10 cellular contexts compared by ENCODE assay signal in genomic region chr6:3294921-3295871, GRCh38. TPM values are rescaled to one million over a fixed set of nuclear protein-coding genes. Genes with fewer than 3 reads are reported as not detected.
DNase-seq lines count a peak whose midpoint lies in the region; ATAC-seq and TF ChIP-seq lines count a peak whose summit lies in the region.
"Had no signal": no experiment of that assay in that cellular context is flagged by ENCODE, and none has a peak within 500 bp of the region (broad histone marks: within the 10 kb centered on the region; RNA-seq: fewer than 3 reads in every experiment).

No MANE protein-coding gene starts in this region.

- H2BK15ac ChIP-seq in H9 (ENCODE audit: low read depth, low read length): no peak overlapping the region

- DNase-seq in H9 (no peak), glutamatergic neuron (peak; percentile 82), retina (peak; percentile 75), HAP-1 (ENCODE audit: low spot score in 2 of 2) (no peak)
- DNase-seq: T-helper 2 cell had no signal

- H3T11ph ChIP-seq in H9 (ENCODE audit: low read length): no peak overlapping the region

- in situ Hi-C loops in HAP-1 (cut with MboI; ENCODE audit: low sequenced_read_pairs): no loop called here

- no CpG with 5 or more reads among the region's 29 CpGs for WGBS in H9 (ENCODE audit: extremely low coverage, insufficient read length, low lambda C conversion rate)

- peak overlapping the region in 2 of 3 experiments; percentile 59 to 74; a peak in 4 of 7 replicates for H3K27ac Mint-ChIP-seq in H9
- peak overlapping the region; percentile 94 for H3K27ac Mint-ChIP-seq in glutamatergic neuron (ENCODE audit: unreplicated experiment)

- no peak overlapping the region for H2AFZ ChIP-seq in H9 (ENCODE audit: low read length)
- H2AFZ ChIP-seq in OCI-LY1 (ENCODE audit: low read length): no peak overlapping the region

- H4K20me1 ChIP-seq in H9 (ENCODE audit: control insufficient read depth, insufficient read depth, insufficient read length) (no peaks in the 10 kb centered on the region), OCI-LY1 (ENCODE audit: insufficient read depth, low read length) (no peaks in the 10 kb centered on the region)

- H3K27me3 ChIP-seq in H9 (ENCODE audit: insufficient read depth, low read length): no peaks in the 10 kb centered on the region
- peaks cover 9% of the 10 kb centered on the region; the same call in 1 of the 2 replicates for H3K27me3 ChIP-seq in OCI-LY1 (ENCODE audit: insufficient read depth, low read length)
- no peaks in the 10 kb centered on the region for H3K27me3 ChIP-seq in HAP-1 (ENCODE audit: low read depth)
- H3K27me3 ChIP-seq: esophagus muscularis mucosa had no signal

- no peaks in the 10 kb centered on the region for H3K79me1 ChIP-seq in H9 (ENCODE audit: insufficient read depth, low read depth, low read length, poor library complexity, severe bottlenecking)

- H3K27ac ChIP-seq in H9 (ENCODE audit: insufficient read length, low read depth, low read length) (no peak overlapping the region), OCI-LY1 (ENCODE audit: low read depth, low read length, poor library complexity, severe bottlenecking) (no peak overlapping the region)
- H3K27ac ChIP-seq: esophagus muscularis mucosa had no signal

- TF ChIP-seq CTCF in H9 (conservative IDR thresholded peaks at IDR 0.05) (peak; percentile 59; the same call in 2 of the 3 replicates), OCI-LY1 (IDR thresholded peaks at IDR 0.05; ENCODE audit: low read length) (peak; percentile 26; the same call in 1 of the 2 replicates), glutamatergic neuron (IDR thresholded peaks at IDR 0.05; ENCODE audit: partially characterized antibody, unreplicated experiment) (no peak)

- H3F3A ChIP-seq in OCI-LY1 (ENCODE audit: insufficient read depth, low read length): no peaks in the 10 kb centered on the region

- H2BK12ac ChIP-seq in H9 (ENCODE audit: insufficient read length, low read depth, low read length): no peak overlapping the region

- H2BK20ac ChIP-seq in H9 (ENCODE audit: low read depth, low read length, poor library complexity, severe bottlenecking): no peak overlapping the region

- H3K4me3 Mint-ChIP-seq in H9: no peak overlapping the region; a peak in 1 of 5 replicates
- H3K4me3 Mint-ChIP-seq in glutamatergic neuron (ENCODE audit: unreplicated experiment): peak overlapping the region; percentile 81

- peaks cover 15 to 16% of the 10 kb centered on the region in 2 experiments; a peak in 3 of 4 replicates for H3K4me1 Mint-ChIP-seq in H9
- peaks cover 41% of the 10 kb centered on the region for H3K4me1 Mint-ChIP-seq in glutamatergic neuron (ENCODE audit: low read depth, unreplicated experiment)

- no peak overlapping the region for H3K14ac ChIP-seq in H9 (ENCODE audit: insufficient read depth, low read length)

- H3K9me3 ChIP-seq in H9 (ENCODE audit: control insufficient read depth, low read depth, low read length) (no peaks in the 10 kb centered on the region), OCI-LY1 (ENCODE audit: low read length) (no peaks in the 10 kb centered on the region), HAP-1 (no peaks in the 10 kb centered on the region)
- H3K9me3 ChIP-seq: esophagus muscularis mucosa had no signal

- H2BK5ac ChIP-seq in H9 (ENCODE audit: insufficient read length, low read length): no peak overlapping the region

- H3K4me2 ChIP-seq in H9 (ENCODE audit: insufficient read depth, insufficient read length, low read length): no peak overlapping the region
- no peak overlapping the region for H3K4me2 ChIP-seq in OCI-LY1 (ENCODE audit: low read length)

- H4K5ac ChIP-seq in H9 (ENCODE audit: insufficient read length, low read depth, low read length): no peak overlapping the region

- H3K23ac ChIP-seq in H9 (ENCODE audit: insufficient read length, low read depth, low read length): no peak overlapping the region

- H3K27me3 Mint-ChIP-seq in H9 (ENCODE audit: low read depth) (no peaks in the 10 kb centered on the region; the same call in 1 of the 2 replicates), glutamatergic neuron (ENCODE audit: unreplicated experiment) (peaks cover 15% of the 10 kb centered on the region)

- H3K23me2 ChIP-seq in H9 (ENCODE audit: insufficient read length, low read depth, low read length, poor library complexity, severe bottlenecking): no peaks in the 10 kb centered on the region

- H3K9ac ChIP-seq in H9 (ENCODE audit: extremely low read depth, insufficient read length, low read length) (no peak overlapping the region), OCI-LY1 (ENCODE audit: low read length) (no peak overlapping the region)

- no peak overlapping the region for H3K4ac ChIP-seq in H9 (ENCODE audit: low read depth, low read length)

- no peaks in the 10 kb centered on the region for H3K4me1 ChIP-seq in H9 (ENCODE audit: insufficient read depth, low read length)
- H3K4me1 ChIP-seq in OCI-LY1 (ENCODE audit: insufficient read depth, low read length, severe bottlenecking): peaks cover 5% of the 10 kb centered on the region
- H3K4me1 ChIP-seq in HAP-1: no peaks in the 10 kb centered on the region
- H3K4me1 ChIP-seq: esophagus muscularis mucosa had no signal

- no peak for ATAC-seq in GM18909 (IDR thresholded peaks at IDR 0.05; ENCODE audit: poor library complexity, unreplicated experiment)
- ATAC-seq in GM19455 (IDR thresholded peaks at IDR 0.05; ENCODE audit: unreplicated experiment): no peak
- ATAC-seq: activated naive CD4-positive, alpha-beta T cell treated with anti-CD3 and anti-CD28 coated beads, Interleukin-2, amount 50 U/mL, for 72 hours had no signal

- no peaks in the 10 kb centered on the region for H3K9me2 ChIP-seq in OCI-LY1 (ENCODE audit: low read depth, low read length)

- no peak overlapping the region for H4K8ac ChIP-seq in H9 (replicated peaks; ENCODE audit: insufficient read length, low read depth, low read length)

- H3K18ac ChIP-seq in H9 (ENCODE audit: insufficient read length, low read depth, low read length): no peak overlapping the region

- H3K56ac ChIP-seq in H9 (ENCODE audit: insufficient read length, low read depth, low read length): no peak overlapping the region

- H3K79me2 ChIP-seq in H9 (ENCODE audit: insufficient read depth, low read length) (no peaks in the 10 kb centered on the region), OCI-LY1 (ENCODE audit: insufficient read depth, low read length) (no peaks in the 10 kb centered on the region)

- H3K36me3 ChIP-seq in OCI-LY1 (ENCODE audit: insufficient read depth, low read length): no peaks in the 10 kb centered on the region
- H3K36me3 ChIP-seq in HAP-1 (replicated peaks): 0 out of 2 replicates have a peak, but pooled peaks cover 3% of the 10 kb centered on the region

- no peak overlapping the region for H4K91ac ChIP-seq in H9 (ENCODE audit: insufficient read length, low read depth, low read length)

- H2BK120ac ChIP-seq in H9 (ENCODE audit: low read depth, low read length, poor library complexity, severe bottlenecking): no peak overlapping the region

- H3K4me3 ChIP-seq in OCI-LY1 (ENCODE audit: low read depth, low read length, poor library complexity, severe bottlenecking): no peak overlapping the region
- H3K4me3 ChIP-seq in HAP-1: no peak overlapping the region
- H3K4me3 ChIP-seq: esophagus muscularis mucosa had no signal

- H3K9me3 Mint-ChIP-seq in H9 (no peaks in the 10 kb centered on the region), glutamatergic neuron (ENCODE audit: unreplicated experiment) (peaks cover 19% of the 10 kb centered on the region)
- H3K9me3 Mint-ChIP-seq: activated naive CD4-positive, alpha-beta T cell treated with anti-CD3 and anti-CD28 coated beads, Interleukin-2, amount 50 U/mL, for 72 hours had no signal

- H2AK5ac ChIP-seq in H9 (ENCODE audit: insufficient read length, low read length): no peak overlapping the region

- H3K36me3 Mint-ChIP-seq in H9 (ENCODE audit: insufficient read depth in 1 of 3, low read depth in 3 of 3) (peaks cover 0 to 22% (median 0%) of the 10 kb centered on the region in 3 experiments; a peak in 3 of 7 replicates), glutamatergic neuron (ENCODE audit: unreplicated experiment) (no peaks in the 10 kb centered on the region)
- H3K36me3 Mint-ChIP-seq: activated naive CD4-positive, alpha-beta T cell treated with anti-CD3 and anti-CD28 coated beads, Interleukin-2, amount 50 U/mL, for 72 hours had no signal

RNA-seq across cellular contexts. Expression of gene PSMG4, which starts 36.4 kb away (rescaled TPM):
- 27.3 and 29.3 TPM in 2 replicates for total RNA-seq in H9 (2021)
- 37.2 TPM for total RNA-seq in glutamatergic neuron (ENCODE audit: unreplicated experiment)

Comparison
In these comparisons a context has a peak if more than half of its experiments do, and no peak if none do; other contexts are left out.
1. DNase-seq: peak in glutamatergic neuron (single experiment) and retina (single experiment); none in H9 (single experiment) and HAP-1 (0 of 2).